Comparison of ENCODE assay signal across 13 cellular contexts in genomic region chr17:9875441-9875840, GRCh38. TPM values are rescaled to one million over a fixed set of nuclear protein-coding genes. Genes with fewer than 3 reads are reported as not detected.
DNase-seq lines count a peak whose midpoint lies in the region; ATAC-seq, FAIRE-seq and TF ChIP-seq lines count a peak whose summit lies in the region.
"Had no signal": no experiment of that assay in that cellular context is flagged by ENCODE, and none has a peak within 500 bp of the region (broad histone marks: within the 10 kb centered on the region; RNA-seq: fewer than 3 reads in every experiment).

No MANE protein-coding gene starts in this region.

- TF ChIP-seq CTCF in right atrium auricular region (IDR thresholded peaks at IDR 0.05) (no peak), astrocyte of the spinal cord (IDR thresholded peaks at IDR 0.05; ENCODE audit: low read depth, low read length) (no peak), GM10248 (IDR thresholded peaks at IDR 0.05; ENCODE audit: control extremely low read depth, extremely low read depth, low read depth, missing control alignments) (no peak)

- H3K4me3 ChIP-seq in right atrium auricular region (no peak overlapping the region), astrocyte of the spinal cord (ENCODE audit: low read depth, low read length) (no peak overlapping the region)

- H3K27ac ChIP-seq in right atrium auricular region, result no peak overlapping the region
- H3K27ac ChIP-seq: foreskin keratinocyte had no signal

- POLR2A ChIA-PET in GM10248 (lab: Yijun Ruan, JAX), result no interaction called here

- CTCF ChIA-PET in GM10248 (lab: Yijun Ruan, JAX), result interaction anchor here (1.5 kb wide), 1 partner anchor 13 kb away, joined by 5 read pairs; no protein-coding TSS in a partner anchor

- in situ Hi-C loops in astrocyte of the spinal cord (cut with HindIII; ENCODE audit: low sequenced_read_pairs), result no loop called here

- intact Hi-C loops in Right ventricle myocardium inferior (cut with DNase I), result no loop called here

- DNase-seq in Right ventricle myocardium inferior (ENCODE audit: missing footprints) (no peak), right atrium auricular region (ENCODE audit: low spot score) (no peak), astrocyte of the spinal cord (ENCODE audit: low read depth, low spot score) (peak; percentile 89), islet precursor cell (peak; percentile 67), urothelium cell line (ENCODE audit: low spot score) (peak; percentile 50), NCI-H1436 (lab: John Stamatoyannopoulos, UW) (no peak), GM10248 (ENCODE audit: extremely low spot score) (no peak), germinal center (ENCODE audit: low spot score) (no peak)
- DNase-seq: foreskin keratinocyte; NCI-H1105 treated with DMSO at 0.1 percent for 48 hours; NK-92 treated with Interleukin-12 subunit alpha and Interleukin-12 subunit beta, amount 100 ng/mL, for 24 hours had no signal

- no peak for FAIRE-seq in urothelium cell line (lab: Jason Lieb, UNC)

- H3K9me3 ChIP-seq in right atrium auricular region, result no peaks in the 10 kb centered on the region

- H3K36me3 ChIP-seq in right atrium auricular region, result no peaks in the 10 kb centered on the region

- peak; percentile 28 for ATAC-seq in Right ventricle myocardium inferior
- ATAC-seq: foreskin keratinocyte had no signal

- H3K27me3 ChIP-seq in right atrium auricular region, result no peaks in the 10 kb centered on the region
- H3K27me3 ChIP-seq: foreskin keratinocyte had no signal

- H3K4me1 ChIP-seq in right atrium auricular region, result peaks cover 0 to 6% of the 10 kb centered on the region in 2 donors
- H3K4me1 ChIP-seq: foreskin keratinocyte had no signal

RNA-seq across cellular contexts. Expression of gene RCVRN, which starts 29.6 kb away (rescaled TPM):
- total RNA-seq in Right ventricle myocardium inferior (not detected), right atrium auricular region (under 1 TPM; 0.24 to 0.37 TPM)
- total RNA-seq: foreskin keratinocyte had no signal

RNA-seq across cellular contexts. Expression of gene GLP2R, which starts 49.7 kb away (rescaled TPM):
- total RNA-seq in Right ventricle myocardium inferior (0.24 TPM), right atrium auricular region (1 to 10 TPM; 1.0 to 1.7 TPM)
- total RNA-seq: foreskin keratinocyte had no signal

RNA-seq across cellular contexts. Expression of gene GSG1L2, which starts 53.6 kb away (rescaled TPM):
- not detected for total RNA-seq in Right ventricle myocardium inferior
- not detected for total RNA-seq in right atrium auricular region
- total RNA-seq: foreskin keratinocyte, mesenteric fat pad, urinary bladder had no signal

Comparison
In these comparisons a context has a peak if more than half of its experiments do, and no peak if none do; other contexts are left out.
1. DNase-seq: peak in astrocyte of the spinal cord (single experiment), islet precursor cell (single experiment) and urothelium cell line (single experiment); none in Right ventricle myocardium inferior (single experiment), right atrium auricular region (single experiment), NCI-H1436 (single experiment), GM10248 (single experiment) and germinal center (single experiment).